Comparison of ENCODE assay signal across 19 cellular contexts in genomic region chr19:3351702-3352447, GRCh38. TPM values are rescaled to one million over a fixed set of nuclear protein-coding genes. Genes with fewer than 3 reads are reported as not detected.
A peak's percentile ranks its signal among the peaks of the same experiment; 100 is the strongest.
DNase-seq lines count a peak whose midpoint lies in the region; ATAC-seq, FAIRE-seq and TF ChIP-seq lines count a peak whose summit lies in the region.
"Had no signal": no experiment of that assay in that cellular context is flagged by ENCODE, and none has a peak within 500 bp of the region (broad histone marks: within the 10 kb centered on the region; RNA-seq: fewer than 3 reads in every experiment).

No MANE protein-coding gene starts in this region.

- H3K79me2 ChIP-seq in K562 (ENCODE audit: control insufficient read depth, insufficient read depth, low read length) = no peaks in the 10 kb centered on the region

- no peaks in the 10 kb centered on the region for H3K27me3 ChIP-seq in right cardiac atrium (ENCODE audit: control insufficient read depth, insufficient read depth)
- no peaks in the 10 kb centered on the region for H3K27me3 ChIP-seq in left ventricle myocardium inferior (ENCODE audit: low read depth)
- H3K27me3 ChIP-seq in K562 (ENCODE audit: control insufficient read depth in 2 of 2, insufficient read depth in 2 of 2, low read length in 2 of 2) = no peaks in the 10 kb centered on the region
- H3K27me3 ChIP-seq: BLaER1 had no signal

- POLR2A ChIA-PET in K562 (lab: Yijun Ruan, JAX) = no interaction called here

- no peaks in the 10 kb centered on the region for H4K20me1 ChIP-seq in K562 (replicated peaks; ENCODE audit: control insufficient read depth, insufficient read depth, low read length)
- H4K20me1 ChIP-seq: BLaER1 had no signal

- H3K36me3 ChIP-seq in left ventricle myocardium inferior (no peaks in the 10 kb centered on the region), K562 (ENCODE audit: control insufficient read depth, insufficient read depth, low read length) (no peaks in the 10 kb centered on the region), kidney (ENCODE audit: control insufficient read depth in 1 of 2, insufficient read depth in 2 of 2, low read length in 2 of 2) (no peaks in the 10 kb centered on the region)
- H3K36me3 ChIP-seq: BLaER1, HAP-1 had no signal

- CTCF ChIA-PET in K562 (lab: Yijun Ruan, JAX; ENCODE audit: low intra/inter-chr PET ratio) = no interaction called here

- BruUV-seq in K562 (replicated peaks; lab: Mats Ljungman, UMichigan) = no TSS peak

- 83% methylated on average over 8 of the region's 8 CpGs for WGBS in right cardiac atrium
- WGBS in K562 (ENCODE audit: insufficient coverage, low coverage, missing lambda C conversion rate) = 43% methylated on average over 7 of the region's 8 CpGs

- H3K4me1 ChIP-seq in right cardiac atrium (ENCODE audit: control insufficient read depth, insufficient read depth, low read length) (peaks cover 2% of the 10 kb centered on the region), left ventricle myocardium inferior (peaks cover 10% of the 10 kb centered on the region), K562 (replicated peaks in 1 of 2; ENCODE audit: control insufficient read depth in 2 of 2, insufficient read depth in 2 of 2, low read length in 2 of 2) (peaks cover 0 to 7% of the 10 kb centered on the region in 2 experiments; a peak in 1 of 5 replicates), kidney (ENCODE audit: control insufficient read depth in 1 of 2, insufficient read depth in 1 of 2, low read depth in 1 of 2, low read length in 2 of 2) (no peaks in the 10 kb centered on the region)
- H3K4me1 ChIP-seq: Caco-2, HAP-1 had no signal

- TF ChIP-seq CTCF in left ventricle myocardium inferior (IDR thresholded peaks at IDR 0.05; ENCODE audit: borderline replicate concordance) (no peak), K562 (IDR thresholded peaks at IDR 0.05 in 2 of 3, conservative IDR thresholded peaks at IDR 0.05 in 1 of 3; ENCODE audit: insufficient read depth in 2 of 3, low read depth in 1 of 3, low read length in 3 of 3) (no peak), kidney (IDR thresholded peaks at IDR 0.05; ENCODE audit: borderline replicate concordance, extremely low read depth, insufficient read depth) (no peak)

- DNase-seq in right cardiac atrium = peak in 2 of 3 donors; percentile 13 to 40
- DNase-seq in left ventricle myocardium inferior = no peak
- DNase-seq in K562 (ENCODE audit: extremely low read depth in 1 of 4, low spot score in 3 of 4) = no peak
- peak; percentile 17 for DNase-seq in kidney
- DNase-seq in foreskin melanocyte = no peak
- DNase-seq in NCI-H446 (lab: John Stamatoyannopoulos, UW) = no peak
- DNase-seq: Caco-2; CD4-positive, CD25-positive, alpha-beta regulatory T cell; CD8-positive, alpha-beta T cell; DMS153; DND-41; GOT3 had no signal

- no peak for TF ChIP-seq EP300 in K562 (IDR thresholded peaks at IDR 0.05; ENCODE audit: low read length)

- no peaks in the 10 kb centered on the region for H3K9me3 ChIP-seq in right cardiac atrium (ENCODE audit: control insufficient read depth, low read length)
- H3K9me3 ChIP-seq in left ventricle myocardium inferior (replicated peaks) = peaks cover 8% of the 10 kb centered on the region
- no peaks in the 10 kb centered on the region for H3K9me3 ChIP-seq in K562 (replicated peaks; ENCODE audit: control insufficient read depth, insufficient read depth, low read depth, low read length)
- H3K9me3 ChIP-seq in kidney (ENCODE audit: control insufficient read depth in 1 of 2, low read length in 2 of 2) = peaks cover 0 to 4% of the 10 kb centered on the region in 2 donors
- H3K9me3 ChIP-seq: Caco-2, HAP-1 had no signal

- in situ Hi-C loops in K562 (cut with MboI) = no loop called here

- no peak for TF ChIP-seq RAD21 in K562 (CRISPR knock-in tag; conservative IDR thresholded peaks at IDR 0.05 in 1 of 2, IDR thresholded peaks at IDR 0.05 in 1 of 2)

- ATAC-seq in right cardiac atrium (no peak), K562 (no peak)
- ATAC-seq: CD8-positive, alpha-beta T cell had no signal

- intact Hi-C loops in right cardiac atrium (cut with DNase I) (no loop called here), left ventricle myocardium inferior (cut with micrococcal nuclease) (no loop called here), K562 (cut with micrococcal nuclease) (no loop called here), kidney (cut with DNase I) (no loop called here)

- no peak overlapping the region for H2AFZ ChIP-seq in K562 (ENCODE audit: low read depth, low read length)

- H3K9ac ChIP-seq in K562 (ENCODE audit: insufficient read depth in 1 of 2, low read depth in 2 of 2, low read length in 2 of 2) (no peak overlapping the region), kidney (ENCODE audit: low read length in 2 of 2) (no peak overlapping the region)
- H3K9ac ChIP-seq: BLaER1 had no signal

- H3K27ac ChIP-seq in right cardiac atrium (ENCODE audit: low read length) (no peak overlapping the region), left ventricle myocardium inferior (replicated peaks) (no peak overlapping the region), K562 (ENCODE audit: extremely low read depth, low read depth, low read length) (no peak overlapping the region), kidney (ENCODE audit: low read depth in 2 of 2, low read length in 2 of 2) (no peak overlapping the region)
- H3K27ac ChIP-seq: BLaER1, C4-2B had no signal

- no peak overlapping the region for H3K4me2 ChIP-seq in K562 (ENCODE audit: insufficient read depth, low read length)

- FAIRE-seq in K562 (lab: Jason Lieb, UNC) = no peak
- no peak for FAIRE-seq in kidney (lab: Jason Lieb, UNC)
- FAIRE-seq: A204.1, G401.6, GM12892, H54 had no signal

- H3K4me3 ChIP-seq in right cardiac atrium (ENCODE audit: low read length) (no peak overlapping the region), left ventricle myocardium inferior (no peak overlapping the region), K562 (no peak overlapping the region), kidney (ENCODE audit: low read length in 2 of 2) (no peak overlapping the region)
- H3K4me3 ChIP-seq: BLaER1, HAP-1 had no signal

- H3K9me1 ChIP-seq in K562 (ENCODE audit: control insufficient read depth, insufficient read depth, low read length) = no peaks in the 10 kb centered on the region

- no peak for TF ChIP-seq POLR2A in K562 (conservative IDR thresholded peaks at IDR 0.05)

TF ChIP-seq in K562, 482 proteins besides CTCF, POLR2A, EP300 and RAD21 (continues in another document):
- no peak for TF ChIP-seq ZBED1 (IDR thresholded peaks at IDR 0.05)
- no peak for TF ChIP-seq SPI1 (IDR thresholded peaks at IDR 0.05; ENCODE audit: borderline replicate concordance, low read depth, low read length)
- TF ChIP-seq ZNF316 (IDR thresholded peaks at IDR 0.05) = no peak
- TF ChIP-seq RCOR1 (IDR thresholded peaks at IDR 0.05; ENCODE audit: borderline replicate concordance in 1 of 2, low read depth in 2 of 2, low read length in 2 of 2) = 0 out of 4 replicates have a peak, but pooled peaks of 1 of the 2 experiments have one; percentile 6
- TF ChIP-seq RBM25 (IDR thresholded peaks at IDR 0.05; ENCODE audit: low read depth, low read length, severe bottlenecking) = peak; percentile 67
- no peak for TF ChIP-seq ZNF830 (CRISPR knock-in tag; IDR thresholded peaks at IDR 0.05)
- TF ChIP-seq ZNF766 (CRISPR knock-in tag; conservative IDR thresholded peaks at IDR 0.05) = no peak
- TF ChIP-seq ARID2 (IDR thresholded peaks at IDR 0.05) = no peak
- TF ChIP-seq TAF7 (tag; IDR thresholded peaks at IDR 0.05) = no peak
- peak; percentile 32 for TF ChIP-seq CHD4 (IDR thresholded peaks at IDR 0.05; ENCODE audit: insufficient read depth, insufficient replicate concordance, low read depth, low read length, poor library complexity, severe bottlenecking)
- TF ChIP-seq ZBTB9 (CRISPR knock-in tag; IDR thresholded peaks at IDR 0.05) = no peak
- no peak for TF ChIP-seq TGIF2 (CRISPR knock-in tag; IDR thresholded peaks at IDR 0.05)
- TF ChIP-seq PCBP1 (IDR thresholded peaks at IDR 0.05; ENCODE audit: low read depth, low read length, poor library complexity, severe bottlenecking) = no peak
- no peak for TF ChIP-seq NR2C2 (CRISPR knock-in tag; IDR thresholded peaks at IDR 0.05)
- TF ChIP-seq NR2C2 (tag; IDR thresholded peaks at IDR 0.05) = no peak
- TF ChIP-seq CBX1 (IDR thresholded peaks at IDR 0.05; ENCODE audit: low read depth) = 0 out of 2 replicates have a peak, but pooled peaks have one; percentile 40
- no peak for TF ChIP-seq BHLHE40 (IDR thresholded peaks at IDR 0.05; ENCODE audit: low read length)

RNA-seq across cellular contexts. Expression of gene NFIC, which starts 14.5 kb away (rescaled TPM):
- total RNA-seq in right cardiac atrium = 100 to 1,000 TPM; 175 to 223 (median 188) TPM
- polyA plus RNA-seq in right cardiac atrium = 186 TPM
- 145 TPM for total RNA-seq in left ventricle myocardium inferior
- 66.4 and 156 TPM in 2 replicates for total RNA-seq in K562 (2011; cell fraction: chromatin; rRNA removed; ENCODE audit: low replicate concordance)
- 56.2 and 56.5 TPM in 2 replicates for total RNA-seq in K562 (2011; cell fraction: nucleolus; rRNA removed)
- total RNA-seq in K562 (2011; cell fraction: nucleoplasm; rRNA removed) = 46.9 and 54.0 TPM in 2 replicates
- 14.1 and 15.7 TPM in 2 replicates for total RNA-seq in K562 (2014; rRNA removed)
- 3.0 and 3.7 TPM in 2 replicates for total RNA-seq in K562 (2014; rRNA removed; fragmentation: Illumina TruSeq; extraction: Trizol)
- total RNA-seq in K562 (2015; rRNA removed; fragmentation: Illumina TruSeq; extraction: Trizol) = 6.9 and 8.4 TPM in 2 replicates
- total RNA-seq in K562 (2021) = 57.3 and 62.1 TPM in 2 replicates
- polyA plus RNA-seq in K562 (2011; rRNA removed) = 2.0 and 2.9 TPM in 2 replicates
- polyA plus RNA-seq in K562 (2011; cell fraction: cytosol; rRNA removed) = 1.8 and 2.6 TPM in 2 replicates
- polyA plus RNA-seq in K562 (2011; cell fraction: nucleus; rRNA removed) = 13.2 and 19.2 TPM in 2 replicates
- 20.3 and 20.4 TPM in 2 replicates for polyA plus RNA-seq in K562 (2012)
- 17.2 and 26.2 TPM in 2 replicates for polyA plus RNA-seq in K562 (2014; fragmentation: Illumina TruSeq; extraction: Trizol)
- under 1 TPM; 0.71 to 0.99 TPM for polyA plus RNA-seq in K562 (2014; fragmentation: Nextera tagmentation; extraction: Ambion mirVana)
- 14.1 and 15.9 TPM in 2 replicates for polyA plus RNA-seq in K562 (2014; rRNA removed)
- polyA minus RNA-seq in K562 (2011; rRNA and poly(A)+ RNA removed) = 4.0 and 4.7 TPM in 2 replicates
- polyA minus RNA-seq in K562 (2011; cell fraction: cytosol; rRNA and poly(A)+ RNA removed) = 14.5 and 19.9 TPM in 2 replicates
- 16.6 and 19.5 TPM in 2 replicates for polyA minus RNA-seq in K562 (2011; cell fraction: nucleus; rRNA and poly(A)+ RNA removed)
- 173 TPM for total RNA-seq in kidney
- polyA plus RNA-seq in kidney (ENCODE audit: insufficient read depth, low read depth, low replicate concordance) = 20.3 TPM

Comparison
In these comparisons a context has a peak if more than half of its experiments do, and no peak if none do; other contexts are left out.
1. DNase-seq: peak in right cardiac atrium (2 of 3) and kidney (single experiment); none in left ventricle myocardium inferior (single experiment), K562 (0 of 4), foreskin melanocyte (single experiment) and NCI-H446 (0 of 2).